Comparison of ENCODE assay signal across 1 cellular context in the genomic region with DNA sequence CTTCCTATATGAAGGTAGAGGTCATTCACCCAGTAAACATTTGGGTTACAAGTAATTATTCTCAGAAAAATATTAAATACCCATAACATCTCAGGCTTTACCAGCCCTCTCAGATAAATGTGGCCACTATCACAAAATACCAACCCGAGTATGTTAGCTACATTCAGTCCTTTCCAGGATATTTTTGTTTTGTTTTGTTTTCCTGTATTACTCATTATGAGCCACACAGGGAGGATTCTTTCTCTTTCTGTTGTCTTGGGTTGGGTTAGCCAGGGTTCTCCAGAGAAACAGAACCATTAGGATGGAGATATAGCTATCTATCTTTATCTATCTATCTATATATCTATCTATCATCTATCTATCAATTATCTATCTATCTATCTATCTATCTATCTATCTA.
TF ChIP-seq lines count a peak whose summit lies in the region.

No MANE protein-coding gene starts in this region.

TF ChIP-seq in IMR-90, 13 proteins besides CTCF, POLR2A, EP300 and RAD21 (continued from another document):
- TF ChIP-seq, protein P1, sequence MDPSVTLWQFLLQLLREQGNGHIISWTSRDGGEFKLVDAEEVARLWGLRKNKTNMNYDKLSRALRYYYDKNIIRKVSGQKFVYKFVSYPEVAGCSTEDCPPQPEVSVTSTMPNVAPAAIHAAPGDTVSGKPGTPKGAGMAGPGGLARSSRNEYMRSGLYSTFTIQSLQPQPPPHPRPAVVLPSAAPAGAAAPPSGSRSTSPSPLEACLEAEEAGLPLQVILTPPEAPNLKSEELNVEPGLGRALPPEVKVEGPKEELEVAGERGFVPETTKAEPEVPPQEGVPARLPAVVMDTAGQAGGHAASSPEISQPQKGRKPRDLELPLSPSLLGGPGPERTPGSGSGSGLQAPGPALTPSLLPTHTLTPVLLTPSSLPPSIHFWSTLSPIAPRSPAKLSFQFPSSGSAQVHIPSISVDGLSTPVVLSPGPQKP (IDR thresholded peaks at IDR 0.05; ENCODE audit: borderline replicate concordance, low read depth, low read length): no peak
- TF ChIP-seq MAZ (IDR thresholded peaks at IDR 0.05; ENCODE audit: borderline replicate concordance, low read depth, low read length) (no peak), BHLHE40 (IDR thresholded peaks at IDR 0.05; ENCODE audit: low read depth, low read length) (no peak), RCOR1 (IDR thresholded peaks at IDR 0.05; ENCODE audit: insufficient replicate concordance, low read length) (no peak), RFX5 (IDR thresholded peaks at IDR 0.05; ENCODE audit: low read depth, low read length) (no peak), FOS (IDR thresholded peaks at IDR 0.05; ENCODE audit: low read depth, low read length) (no peak), SMC3 (IDR thresholded peaks at IDR 0.05; ENCODE audit: low read depth, low read length) (no peak), NFE2L2 (IDR thresholded peaks at IDR 0.05; ENCODE audit: low read depth, low read length) (no peak), CHD1 (IDR thresholded peaks at IDR 0.05; ENCODE audit: low read depth, low read length) (no peak), USF2 (IDR thresholded peaks at IDR 0.05; ENCODE audit: low read depth, low read length) (no peak)
TF ChIP-seq in IMR-90: peak in this region for 0.
